14 cellular contexts compared by ENCODE assay signal in genomic region chr5:13553896-13554295, GRCh38.
DNase-seq lines count a peak whose midpoint lies in the region; ATAC-seq and TF ChIP-seq lines count a peak whose summit lies in the region.
"Had no signal": no experiment of that assay in that cellular context is flagged by ENCODE, and none has a peak within 500 bp of the region (broad histone marks: within the 10 kb centered on the region; RNA-seq: fewer than 3 reads in every experiment).

No MANE protein-coding gene starts in this region.

- no CpG with 5 or more reads among the region's 4 CpGs for WGBS in iPS DF 6.9 (ENCODE audit: insufficient coverage, insufficient read length)
- 43% methylated on average over 1 of the region's 4 CpGs for WGBS in esophagus muscularis mucosa

- CTCF ChIA-PET in HEK293T (lab: Yijun Ruan, JAX) = no interaction called here

- no peak for TF ChIP-seq EP300 in esophagus muscularis mucosa (IDR thresholded peaks at IDR 0.05)

- H3K4me1 ChIP-seq in iPS DF 6.9 (ENCODE audit: control insufficient read depth, insufficient read depth, low read length) (no peaks in the 10 kb centered on the region; the same call in 1 of the 2 replicates), esophagus muscularis mucosa (no peaks in the 10 kb centered on the region)
- H3K4me1 ChIP-seq: BE2C, SJSA1 had no signal

- H3K9me3 ChIP-seq in iPS DF 6.9 (ENCODE audit: control insufficient read depth, insufficient read depth, low read length) = no peaks in the 10 kb centered on the region
- no peaks in the 10 kb centered on the region for H3K9me3 ChIP-seq in esophagus muscularis mucosa
- H3K9me3 ChIP-seq: BE2C, SJSA1 had no signal

- H3K36me3 ChIP-seq in iPS DF 6.9 (ENCODE audit: control insufficient read depth, insufficient read depth, low read length) = no peaks in the 10 kb centered on the region
- H3K36me3 ChIP-seq in esophagus muscularis mucosa = no peaks in the 10 kb centered on the region
- H3K36me3 ChIP-seq: BE2C, SJSA1 had no signal

- ATAC-seq in SK-N-SH treated with all-trans-retinoic acid at 6 μM for 48 hours = peak; percentile 76
- ATAC-seq in GM21515 (IDR thresholded peaks at IDR 0.05; ENCODE audit: unreplicated experiment) = no peak
- ATAC-seq: stimulated activated memory B cell treated with anti-CD40 and anti-IgM and Interleukin-4, amounts not matched to agents 10 μg/mL and 1 μg/mL and 100 μg/mL, for 72 hours had no signal

- intact Hi-C loops in esophagus muscularis mucosa (cut with DNase I) = no loop called here

- peak; percentile 64 for DNase-seq in AG08396 (ENCODE audit: low spot score)
- peak; percentile 7 for DNase-seq in HEK293T (ENCODE audit: extremely low spot score)
- peak; percentile 35 for DNase-seq in iPS DF 6.9 (ENCODE audit: low read depth, low spot score)
- DNase-seq in NCI-H69 (lab: John Stamatoyannopoulos, UW) = no peak
- no peak for DNase-seq in COLO668 (lab: John Stamatoyannopoulos, UW; ENCODE audit: unreplicated experiment)
- no peak for DNase-seq in esophagus muscularis mucosa (ENCODE audit: extremely low spot score)
- DNase-seq: activated CD4-positive, alpha-beta T cell treated with anti-CD3 and anti-CD28 coated beads, Interleukin-2, amount 50 U/mL, for 48 hours; BE2C; naive B cell; NCI-H2081 treated with DMSO at 0.1 percent for 48 hours had no signal

- TF ChIP-seq CTCF in esophagus muscularis mucosa (IDR thresholded peaks at IDR 0.05) = no peak

- H3K27ac ChIP-seq in iPS DF 6.9 (ENCODE audit: low read length) = no peak overlapping the region
- no peak overlapping the region for H3K27ac ChIP-seq in esophagus muscularis mucosa (replicated peaks in 1 of 4)
- H3K27ac ChIP-seq: SJSA1 had no signal

- no peak overlapping the region for H3K4me3 ChIP-seq in iPS DF 6.9 (ENCODE audit: low read length)
- no peak overlapping the region for H3K4me3 ChIP-seq in esophagus muscularis mucosa
- H3K4me3 ChIP-seq: SJSA1 had no signal

- POLR2A ChIA-PET in HEK293T (lab: Yijun Ruan, JAX) = no interaction called here

- TF ChIP-seq POLR2A in esophagus muscularis mucosa (IDR thresholded peaks at IDR 0.05; ENCODE audit: low read depth) = no peak

- H3K27me3 ChIP-seq in iPS DF 6.9 (ENCODE audit: control insufficient read depth, insufficient read depth, low read length) (no peaks in the 10 kb centered on the region), esophagus muscularis mucosa (no peaks in the 10 kb centered on the region)
- H3K27me3 ChIP-seq: BE2C, SJSA1 had no signal

TF ChIP-seq in HEK293T, 16 proteins besides CTCF, POLR2A, EP300 and RAD21:
- TF ChIP-seq PKNOX1 (IDR thresholded peaks at IDR 0.05) = no peak
- no peak for TF ChIP-seq FOXM1 (IDR thresholded peaks at IDR 0.05; ENCODE audit: borderline replicate concordance)
- TF ChIP-seq L3MBTL2 (conservative IDR thresholded peaks at IDR 0.05) = no peak
- no peak for TF ChIP-seq ELF4 (IDR thresholded peaks at IDR 0.05)
- no peak for TF ChIP-seq CTBP1 (IDR thresholded peaks at IDR 0.05; ENCODE audit: borderline replicate concordance)
- no peak for TF ChIP-seq BHLHE40 (IDR thresholded peaks at IDR 0.05; ENCODE audit: borderline replicate concordance)
- no peak for TF ChIP-seq HDGF (IDR thresholded peaks at IDR 0.05; ENCODE audit: borderline replicate concordance)

TF ChIP-seq in SK-N-SH treated with all-trans-retinoic acid at 6 μM for 48 hours, 23 proteins besides CTCF, POLR2A, EP300 and RAD21:
- no peak for TF ChIP-seq POU6F1 (CRISPR knock-in tag; IDR thresholded peaks at IDR 0.05; ENCODE audit: borderline replicate concordance, low read depth)
- TF ChIP-seq ZFP30 (CRISPR knock-in tag; IDR thresholded peaks at IDR 0.05) = no peak
TF ChIP-seq in SK-N-SH treated with all-trans-retinoic acid at 6 μM for 48 hours: peak in this region for 0.

Comparison
In these comparisons a context has a peak if more than half of its experiments do, and no peak if none do; other contexts are left out.
1. DNase-seq: peak in AG08396 (single experiment), HEK293T (single experiment) and iPS DF 6.9 (single experiment); none in NCI-H69 (single experiment), COLO668 (single experiment) and esophagus muscularis mucosa (single experiment).